ENCODE assay signal across 8 cellular contexts in genomic region chr18:46271488-46271887, GRCh38.
"Had no signal": no experiment of that assay in that cellular context is flagged by ENCODE, and none has a peak within 500 bp of the region (broad histone marks: within the 10 kb centered on the region; RNA-seq: fewer than 3 reads in every experiment).

No MANE protein-coding gene starts in this region.

- FAIRE-seq: G401.6, GM12891, GM12892, GM18507, GM19239 had no signal

- ATAC-seq: GM12878 had no signal

- H3K4me3 ChIP-seq: GM12878 had no signal

- DNase-seq: GDM1, GF-D8 had no signal
